In genomic region chr7:28409716-28410627, GRCh38 we compare ENCODE assay signal across 1 cellular context.
TF ChIP-seq lines count a peak whose summit lies in the region.

No MANE protein-coding gene starts in this region.

TF ChIP-seq in WTC11, 78 proteins besides CTCF, POLR2A, EP300 and RAD21:
- TF ChIP-seq PRDM15 (CRISPR knock-in tag; IDR thresholded peaks at IDR 0.05) (peak; percentile 96), TEAD1 (CRISPR knock-in tag; IDR thresholded peaks at IDR 0.05) (0 out of 2 replicates have a peak, but pooled peaks have one; percentile 31), ZNF121 (CRISPR knock-in tag; IDR thresholded peaks at IDR 0.05) (no peak), USF2 (CRISPR knock-in tag; IDR thresholded peaks at IDR 0.05) (no peak), MAX (CRISPR knock-in tag; IDR thresholded peaks at IDR 0.05) (0 out of 2 replicates have a peak, but pooled peaks have one; percentile 36)
